Comparison of ENCODE assay signal across 9 cellular contexts in the genomic region with DNA sequence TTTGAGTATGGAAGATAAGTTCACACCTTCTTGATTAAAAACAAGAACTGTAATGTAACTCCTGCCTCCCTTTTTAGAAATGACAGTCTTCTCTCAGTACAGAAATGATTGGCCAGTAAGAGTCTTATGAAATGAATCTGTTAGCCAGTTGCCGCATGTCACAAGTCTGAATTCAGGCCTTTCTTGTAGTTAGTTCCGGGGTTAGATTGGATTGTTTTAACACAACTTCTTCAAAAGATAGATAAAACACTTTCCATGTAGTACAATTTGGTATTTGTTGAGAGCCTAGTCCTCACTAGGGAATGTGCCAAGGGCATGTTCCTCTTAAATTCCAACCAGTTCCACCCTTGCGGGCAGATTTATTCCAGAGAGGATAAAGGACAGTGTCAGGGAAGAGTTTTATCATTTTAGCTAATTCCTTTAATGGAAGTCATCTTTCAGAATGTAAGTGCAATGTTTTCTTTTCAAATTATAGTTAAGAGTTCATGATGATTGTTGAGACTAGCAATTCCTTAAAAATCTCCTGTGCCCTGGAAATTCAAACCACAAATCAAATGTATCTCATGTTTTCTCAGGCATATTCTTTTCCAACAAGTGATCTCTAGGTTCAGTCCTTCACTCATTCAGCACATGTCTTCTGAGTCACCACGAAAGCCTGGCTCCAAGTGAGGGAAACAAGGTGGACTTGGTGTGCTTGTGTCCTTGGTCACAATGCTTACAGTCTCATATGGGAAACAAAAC. TPM values are rescaled to one million over a fixed set of nuclear protein-coding genes. Genes with fewer than 3 reads are reported as not detected.
DNase-seq lines count a peak whose midpoint lies in the region; ATAC-seq and TF ChIP-seq lines count a peak whose summit lies in the region.
"Had no signal": no experiment of that assay in that cellular context is flagged by ENCODE, and none has a peak within 500 bp of the region (broad histone marks: within the 10 kb centered on the region; RNA-seq: fewer than 3 reads in every experiment).

No MANE protein-coding gene starts in this region.

- H3K27ac ChIP-seq in cardiac muscle cell = peak overlapping the region; percentile 20

- H3K27me3 ChIP-seq in cardiac muscle cell = no peaks in the 10 kb centered on the region
- H3K27me3 ChIP-seq: body of pancreas had no signal

- H3K4me1 ChIP-seq in cardiac muscle cell (ENCODE audit: low read depth) = peaks cover 19% of the 10 kb centered on the region

- DNase-seq in cardiac muscle cell (ENCODE audit: low read depth in 1 of 2, low spot score in 1 of 2) (peak in 1 of 2 donors; percentile 69), left cardiac atrium (no peak), SK-N-DZ (ENCODE audit: low spot score) (no peak), inferior parietal cortex (ENCODE audit: extremely low spot score) (no peak)
- DNase-seq in activated CD4-positive, alpha-beta memory T cell treated with anti-CD3 and anti-CD28 coated beads for 36 hours = peak; percentile 35
- DNase-seq in activated CD4-positive, alpha-beta T cell treated with anti-CD3 and anti-CD28 coated beads, Interleukin-2, amount 50 U/mL, for 1 hour = no peak

- POLR2A ChIA-PET in activated CD4-positive, alpha-beta memory T cell treated with anti-CD3 and anti-CD28 coated beads for 36 hours (lab: Charles Lee) = interaction anchor here (1.0 kb wide), 1 partner anchor 31 kb away, joined by 3 read pairs; no protein-coding TSS in a partner anchor

- CTCF ChIA-PET in activated CD4-positive, alpha-beta memory T cell treated with anti-CD3 and anti-CD28 coated beads for 36 hours (lab: Charles Lee) = interaction anchor here (0.6 to 0.7 kb wide), 2 partner anchors 409 to 1144 kb away, joined by 3 read pairs; no protein-coding TSS in a partner anchor

- ATAC-seq in left cardiac atrium = no peak
- ATAC-seq in HG02885 (IDR thresholded peaks at IDR 0.05; ENCODE audit: poor library complexity, unreplicated experiment) = peak; percentile 57
- ATAC-seq: body of pancreas had no signal

- peak overlapping the region; percentile 83 for H3K27ac Mint-ChIP-seq in activated CD4-positive, alpha-beta memory T cell treated with anti-CD3 and anti-CD28 coated beads for 36 hours
- peak overlapping the region in 2 of 3 experiments; percentile 8 to 40 for H3K27ac Mint-ChIP-seq in nephron

- TF ChIP-seq CTCF in cardiac muscle cell (IDR thresholded peaks at IDR 0.05; ENCODE audit: low read depth, low read length) (no peak), nephron (IDR thresholded peaks at IDR 0.05; ENCODE audit: unreplicated experiment in 3 of 3) (no peak)

- no peaks in the 10 kb centered on the region for H3K9me3 Mint-ChIP-seq in activated CD4-positive, alpha-beta memory T cell treated with anti-CD3 and anti-CD28 coated beads for 36 hours
- H3K9me3 Mint-ChIP-seq in nephron = no peaks in the 10 kb centered on the region

- H3K4me1 Mint-ChIP-seq in activated CD4-positive, alpha-beta memory T cell treated with anti-CD3 and anti-CD28 coated beads for 36 hours (ENCODE audit: low read depth) = peaks cover 56% of the 10 kb centered on the region
- H3K4me1 Mint-ChIP-seq in nephron = peaks cover 31% of the 10 kb centered on the region

- no peaks in the 10 kb centered on the region for H3K36me3 ChIP-seq in cardiac muscle cell

- H3K27me3 Mint-ChIP-seq in activated CD4-positive, alpha-beta memory T cell treated with anti-CD3 and anti-CD28 coated beads for 36 hours = no peaks in the 10 kb centered on the region
- H3K27me3 Mint-ChIP-seq in nephron (ENCODE audit: low read depth) = no peaks in the 10 kb centered on the region

- no peak overlapping the region for H3K4me3 ChIP-seq in cardiac muscle cell
- H3K4me3 ChIP-seq: body of pancreas had no signal

- H3K36me3 Mint-ChIP-seq in activated CD4-positive, alpha-beta memory T cell treated with anti-CD3 and anti-CD28 coated beads for 36 hours = peaks cover 14% of the 10 kb centered on the region
- H3K36me3 Mint-ChIP-seq in nephron (ENCODE audit: low read depth) = peaks cover 33% of the 10 kb centered on the region

- intact Hi-C loops in left cardiac atrium (cut with DNase I) = no loop called here
- intact Hi-C loops in activated CD4-positive, alpha-beta memory T cell treated with anti-CD3 and anti-CD28 coated beads for 36 hours (cut with micrococcal nuclease) = loop anchor here (1.0 to 10.0 kb wide), 5 partner anchors 31 to 1141 kb away; partner anchors contain the start of gene TRUB1

- peak overlapping the region; percentile 40 for H3K4me3 Mint-ChIP-seq in activated CD4-positive, alpha-beta memory T cell treated with anti-CD3 and anti-CD28 coated beads for 36 hours
- H3K4me3 Mint-ChIP-seq in nephron = peak overlapping the region in 2 of 3 experiments; percentile 1 to 24

- H3K9me3 ChIP-seq in cardiac muscle cell (ENCODE audit: low read depth) = no peaks in the 10 kb centered on the region
- H3K9me3 ChIP-seq: body of pancreas had no signal

RNA-seq across cellular contexts. Expression of gene FHIP2A, which starts 4.1 kb away (rescaled TPM):
- 37.5 and 49.4 TPM in 2 replicates for total RNA-seq in cardiac muscle cell
- polyA plus RNA-seq in cardiac muscle cell = 14.8 and 37.8 TPM in 2 replicates
- 10 to 100 TPM; 19.2 to 25.2 TPM for total RNA-seq in left cardiac atrium
- total RNA-seq in activated CD4-positive, alpha-beta memory T cell treated with anti-CD3 and anti-CD28 coated beads for 36 hours = 10 to 100 TPM; 17.2 to 21.4 TPM
- 6.1 and 7.3 TPM in 2 replicates for polyA plus RNA-seq in SK-N-DZ (2014; cell fraction: cytosol; rRNA removed)
- 19.5 and 20.6 TPM in 2 replicates for polyA plus RNA-seq in SK-N-DZ (2014; cell fraction: nucleus; rRNA removed)
